ENCODE assay signal across 8 cellular contexts in genomic region chr16:72664480-72665408, GRCh38.
DNase-seq lines count a peak whose midpoint lies in the region; ATAC-seq and TF ChIP-seq lines count a peak whose summit lies in the region.

No MANE protein-coding gene starts in this region.

- peak overlapping the region; percentile 96 to 97 for H3K27ac Mint-ChIP-seq in effector memory CD8-positive, alpha-beta T cell
- H3K27ac Mint-ChIP-seq in memory B cell: peak overlapping the region; percentile 98

- peaks cover 0 to 2% of the 10 kb centered on the region in 2 donors for H3K27me3 Mint-ChIP-seq in effector memory CD8-positive, alpha-beta T cell
- no peaks in the 10 kb centered on the region for H3K27me3 Mint-ChIP-seq in memory B cell

- TF ChIP-seq CTCF in GM20000 (IDR thresholded peaks at IDR 0.05; ENCODE audit: extremely low read depth, missing control alignments): no peak

- peaks cover 12% of the 10 kb centered on the region for H3K36me3 Mint-ChIP-seq in effector memory CD8-positive, alpha-beta T cell (ENCODE audit: insufficient read depth)
- H3K36me3 Mint-ChIP-seq in memory B cell: no peaks in the 10 kb centered on the region

- no peaks in the 10 kb centered on the region for H3K9me3 Mint-ChIP-seq in effector memory CD8-positive, alpha-beta T cell
- H3K9me3 Mint-ChIP-seq in memory B cell: peaks cover 1% of the 10 kb centered on the region

- DNase-seq in COLO829 (ENCODE audit: low spot score) (peak; percentile 94), GM20000 (ENCODE audit: low spot score) (peak; percentile 93), HS-5 (ENCODE audit: low read depth) (peak; percentile 96), NK-92 (lab: John Stamatoyannopoulos, UW; ENCODE audit: unreplicated experiment) (peak; percentile 47), memory B cell (ENCODE audit: low spot score in 2 of 2) (peak; percentile 87 to 91)
- peak; percentile 95 for DNase-seq in activated CD8-positive, alpha-beta memory T cell treated with anti-CD3 and anti-CD28 coated beads for 24 hours
- peak; percentile 89 to 94 (median 91) for DNase-seq in effector memory CD8-positive, alpha-beta T cell
- DNase-seq in stimulated activated CD8-positive, alpha-beta memory T cell treated with anti-CD3 and anti-CD28 coated beads, Interleukin-12 subunit alpha, Interleukin-12 subunit beta, amount 100 ng/mL, for 1 hour (ENCODE audit: low read depth): peak; percentile 91

- peaks cover 4 to 13% of the 10 kb centered on the region in 2 donors for H3K4me1 Mint-ChIP-seq in effector memory CD8-positive, alpha-beta T cell (ENCODE audit: low read depth in 2 of 2)
- no peaks in the 10 kb centered on the region for H3K4me1 Mint-ChIP-seq in memory B cell

- peak overlapping the region; percentile 98 for H3K4me3 Mint-ChIP-seq in effector memory CD8-positive, alpha-beta T cell
- H3K4me3 Mint-ChIP-seq in memory B cell: peak overlapping the region; percentile 99

- ATAC-seq in effector memory CD8-positive, alpha-beta T cell (replicated peaks): peak; percentile 98
- ATAC-seq in memory B cell (ENCODE audit: low read depth): peak; percentile 97

Comparison
In these comparisons a context has a peak if more than half of its experiments do, and no peak if none do; other contexts are left out.
1. Peak in every context shown above with its lines: DNase-seq and ATAC-seq.